1 cellular context compared by ENCODE assay signal in the genomic region with DNA sequence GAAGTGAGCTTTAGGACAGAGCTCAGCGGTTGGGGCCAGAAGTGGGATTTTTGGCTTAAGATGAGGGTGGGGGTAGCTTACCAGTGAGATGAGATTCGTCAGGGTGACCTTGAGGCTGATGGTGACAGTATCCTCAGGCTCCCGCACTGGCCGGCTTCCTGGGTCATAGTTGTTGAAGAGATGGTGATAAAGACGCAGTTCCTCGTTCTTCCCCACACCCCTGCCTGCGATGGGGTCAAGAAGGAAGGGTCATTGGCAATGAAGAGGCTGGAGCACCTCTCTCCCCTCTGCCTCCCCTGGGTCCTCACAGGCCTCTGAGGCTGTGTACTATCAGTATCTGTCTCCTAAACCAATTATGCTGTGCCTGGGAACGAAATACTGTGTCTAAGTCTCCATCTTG.
TF ChIP-seq lines count a peak whose summit lies in the region.

No MANE protein-coding gene starts in this region.

TF ChIP-seq in endothelial cell of umbilical vein, 7 proteins besides CTCF, POLR2A, EP300 and RAD21:
- TF ChIP-seq JUN (IDR thresholded peaks at IDR 0.05; ENCODE audit: borderline replicate concordance, insufficient read depth, insufficient read length, low read depth) (no peak), FOS (IDR thresholded peaks at IDR 0.05; ENCODE audit: borderline replicate concordance, insufficient read depth, low read length) (no peak), EZH2 (IDR thresholded peaks at IDR 0.05; ENCODE audit: borderline replicate concordance, low read depth, low read length, severe bottlenecking) (no peak), POLR2AphosphoS5 (IDR thresholded peaks at IDR 0.05; ENCODE audit: insufficient read depth, low read depth, low read length) (no peak), MYC (IDR thresholded peaks at IDR 0.05; ENCODE audit: low read depth, low read length) (no peak)
- TF ChIP-seq, protein P1, sequence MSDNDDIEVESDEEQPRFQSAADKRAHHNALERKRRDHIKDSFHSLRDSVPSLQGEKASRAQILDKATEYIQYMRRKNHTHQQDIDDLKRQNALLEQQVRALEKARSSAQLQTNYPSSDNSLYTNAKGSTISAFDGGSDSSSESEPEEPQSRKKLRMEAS (IDR thresholded peaks at IDR 0.05; ENCODE audit: insufficient read depth, insufficient read length) = no peak
